ENCODE assay signal across 8 cellular contexts in genomic region chr3:182981038-182981380, GRCh38. TPM values are rescaled to one million over a fixed set of nuclear protein-coding genes. Genes with fewer than 3 reads are reported as not detected.
DNase-seq lines count a peak whose midpoint lies in the region; ATAC-seq, FAIRE-seq and TF ChIP-seq lines count a peak whose summit lies in the region.

No MANE protein-coding gene starts in this region.

- no peak for DNase-seq in DND-41
- no peak for DNase-seq in OCI-LY7 (ENCODE audit: low spot score)
- DNase-seq in esophagus squamous epithelium (lab: John Stamatoyannopoulos, UW): no peak
- DNase-seq in progenitor cell of endocrine pancreas (ENCODE audit: low spot score, unreplicated experiment): no peak
- no peak for DNase-seq in GM19239 (ENCODE audit: insufficient read length, low spot score)
- no peak for DNase-seq in activated CD4-positive, alpha-beta T cell treated with anti-CD3 and anti-CD28 coated beads, Interleukin-2, amount 50 U/mL, for 4 hours

- H3K36me3 ChIP-seq in DND-41 (ENCODE audit: insufficient read depth, low read length) (no peaks in the 10 kb centered on the region), OCI-LY7 (ENCODE audit: insufficient read depth, low read length) (no peaks in the 10 kb centered on the region), esophagus squamous epithelium (no peaks in the 10 kb centered on the region)

- CTCF ChIA-PET in OCI-LY7 (lab: Charles Lee; ENCODE audit: unreplicated experiment): interaction anchor here (1.1 kb wide), 1 partner anchor 20 kb away, joined by 4 read pairs; no protein-coding TSS in a partner anchor

- no peak for FAIRE-seq in GM19239 (lab: Jason Lieb, UNC)

- H3K4me2 ChIP-seq in DND-41 (ENCODE audit: insufficient read depth, low read length) (peak overlapping the region; percentile 71), OCI-LY7 (ENCODE audit: low read length) (peak overlapping the region; percentile 76)

- H3K27me3 Mint-ChIP-seq in progenitor cell of endocrine pancreas: no peaks in the 10 kb centered on the region

- H3K4me1 Mint-ChIP-seq in progenitor cell of endocrine pancreas (ENCODE audit: low read depth): peaks cover 15% of the 10 kb centered on the region

- no peaks in the 10 kb centered on the region for H3K9me3 Mint-ChIP-seq in progenitor cell of endocrine pancreas (ENCODE audit: low read depth)

- peaks cover 24% of the 10 kb centered on the region; the same call in 1 of the 2 replicates for H4K20me1 ChIP-seq in DND-41 (ENCODE audit: insufficient read depth, low read length)
- H4K20me1 ChIP-seq in OCI-LY7 (ENCODE audit: insufficient read depth, low read length): peaks cover 22% of the 10 kb centered on the region; the same call in 1 of the 2 replicates

- intact Hi-C loops in OCI-LY7 (cut with micrococcal nuclease; ENCODE audit: unreplicated experiment) (no loop called here), esophagus squamous epithelium (cut with DNase I) (no loop called here)

- peak overlapping the region; percentile 78 for H3K27ac Mint-ChIP-seq in progenitor cell of endocrine pancreas

- BruUV-seq in OCI-LY7 (replicated peaks; lab: Mats Ljungman, UMichigan): no TSS peak

- 53 to 88% methylated on average over 3 to 7 of the region's 10 CpGs for WGBS in esophagus squamous epithelium, 2 donors

- POLR2A ChIA-PET in OCI-LY7 (lab: Charles Lee): interaction anchor here (0.5 to 1.5 kb wide), 6 partner anchors 10 to 1166 kb away, joined by 3 to 6 read pairs (median 3); no protein-coding TSS in a partner anchor

- TF ChIP-seq POLR2A in esophagus squamous epithelium (IDR thresholded peaks at IDR 0.05): no peak

- H2AFZ ChIP-seq in DND-41 (ENCODE audit: low read depth, low read length) (peak overlapping the region; percentile 84), OCI-LY7 (ENCODE audit: low read length) (peak overlapping the region; percentile 93)

- no peaks in the 10 kb centered on the region for H3K36me3 Mint-ChIP-seq in progenitor cell of endocrine pancreas (ENCODE audit: insufficient read depth)

- TF ChIP-seq CTCF in DND-41 (IDR thresholded peaks at IDR 0.05; ENCODE audit: borderline replicate concordance, extremely low read depth, low read length, poor library complexity, severe bottlenecking) (no peak), OCI-LY7 (conservative IDR thresholded peaks at IDR 0.05; ENCODE audit: low read length) (no peak), esophagus squamous epithelium (IDR thresholded peaks at IDR 0.05) (no peak), progenitor cell of endocrine pancreas (IDR thresholded peaks at IDR 0.05; ENCODE audit: unreplicated experiment) (no peak)

- H3K9ac ChIP-seq in DND-41 (ENCODE audit: low read depth, low read length): peak overlapping the region; percentile 77

- H3K4me3 ChIP-seq in DND-41 (ENCODE audit: low read depth in 1 of 2, low read length in 2 of 2) (peak overlapping the region; percentile 31 to 92; a peak in 3 of 4 replicates), OCI-LY7 (ENCODE audit: low read depth, low read length, poor library complexity, severe bottlenecking) (peak overlapping the region; percentile 91), esophagus squamous epithelium (peak overlapping the region; percentile 70 to 99 (median 96))

- H3K9me3 ChIP-seq in DND-41 (ENCODE audit: insufficient read depth, low read length, severe bottlenecking) (no peaks in the 10 kb centered on the region), OCI-LY7 (ENCODE audit: low read length) (no peaks in the 10 kb centered on the region), esophagus squamous epithelium (no peaks in the 10 kb centered on the region)

- H3K27ac ChIP-seq in DND-41 (ENCODE audit: low read length): peak overlapping the region; percentile 58
- peak overlapping the region; percentile 25 for H3K27ac ChIP-seq in OCI-LY7 (ENCODE audit: low read depth, low read length, poor library complexity, severe bottlenecking)
- peak overlapping the region; percentile 85 to 95 (median 93) for H3K27ac ChIP-seq in esophagus squamous epithelium

- H3K79me2 ChIP-seq in DND-41 (ENCODE audit: insufficient read depth, low read length) (peaks cover 45% of the 10 kb centered on the region), OCI-LY7 (ENCODE audit: insufficient read depth, low read depth, low read length) (peaks cover 37% of the 10 kb centered on the region)

- H3K4me1 ChIP-seq in DND-41 (ENCODE audit: insufficient read depth, low read length) (peaks cover 37% of the 10 kb centered on the region), OCI-LY7 (ENCODE audit: insufficient read depth, low read length, poor library complexity, severe bottlenecking) (peaks cover 37% of the 10 kb centered on the region), esophagus squamous epithelium (peaks cover 0 to 34% (median 15%) of the 10 kb centered on the region in 3 donors)

- ATAC-seq in DND-41 (ENCODE audit: insufficient read depth, low read depth): peak; percentile 9; the same call in 2 of the 3 replicates
- no peak for ATAC-seq in HG03175 (IDR thresholded peaks at IDR 0.05; ENCODE audit: unreplicated experiment)
- ATAC-seq in HG02973 (IDR thresholded peaks at IDR 0.05; ENCODE audit: unreplicated experiment): no peak

- H3K4me3 Mint-ChIP-seq in progenitor cell of endocrine pancreas (ENCODE audit: low read depth): peak overlapping the region; percentile 72

- no peaks in the 10 kb centered on the region for H3K27me3 ChIP-seq in DND-41 (ENCODE audit: insufficient read depth, low read length, poor library complexity)
- no peaks in the 10 kb centered on the region for H3K27me3 ChIP-seq in esophagus squamous epithelium

- no peaks in the 10 kb centered on the region for H3K9me2 ChIP-seq in OCI-LY7 (ENCODE audit: insufficient read depth, low read length)

RNA-seq across cellular contexts. Expression of gene DCUN1D1, which starts 0.7 kb away (rescaled TPM):
- 12.7 and 19.4 TPM in 2 replicates for total RNA-seq in OCI-LY7 (2014; rRNA removed; shearing (Covaris generic))
- 43.9 and 44.0 TPM in 2 replicates for total RNA-seq in OCI-LY7 (2022)
- 10 to 100 TPM; 12.6 to 32.6 (median 25.4) TPM for total RNA-seq in esophagus squamous epithelium
- total RNA-seq in progenitor cell of endocrine pancreas: 64.6 and 66.1 TPM in 2 replicates

Comparison
In these comparisons a context has a peak if more than half of its experiments do, and no peak if none do; other contexts are left out.
1. H3K27ac ChIP-seq: peak in every context shown above with its lines; median percentile 93 in esophagus squamous epithelium; 58 in DND-41; 25 in OCI-LY7.